1 cellular context compared by ENCODE assay signal in the genomic region with DNA sequence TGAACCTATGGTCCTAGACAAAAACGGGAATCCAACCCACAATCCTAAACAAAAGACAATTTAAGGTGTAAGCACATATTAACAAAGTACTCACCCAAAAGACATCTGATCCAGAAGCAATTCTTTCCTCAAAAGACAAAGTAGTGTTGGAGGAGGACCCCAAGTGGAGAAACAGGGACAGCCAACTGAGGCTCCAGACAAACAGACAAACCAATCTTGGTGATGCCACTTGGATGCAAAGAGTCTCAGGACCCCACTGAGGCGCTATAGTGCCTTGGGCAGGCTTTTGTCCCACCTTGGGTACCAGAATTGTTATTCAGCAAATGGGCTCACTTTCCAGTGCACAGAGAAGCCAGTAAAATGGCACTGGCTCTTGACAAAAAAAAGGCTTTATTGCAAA.
TF ChIP-seq lines count a peak whose summit lies in the region.

No MANE protein-coding gene starts in this region.

TF ChIP-seq in WTC11, 78 proteins besides CTCF, POLR2A, EP300 and RAD21:
- TF ChIP-seq JAZF1 (CRISPR knock-in tag; IDR thresholded peaks at IDR 0.05), result no peak
- no peak for TF ChIP-seq TEAD4 (CRISPR knock-in tag; IDR thresholded peaks at IDR 0.05)
- TF ChIP-seq ELF4 (CRISPR knock-in tag; IDR thresholded peaks at IDR 0.05; ENCODE audit: low read depth), result no peak
- TF ChIP-seq ZNF263 (CRISPR knock-in tag; IDR thresholded peaks at IDR 0.05; ENCODE audit: low read depth), result no peak
- no peak for TF ChIP-seq MYBL2 (CRISPR knock-in tag; IDR thresholded peaks at IDR 0.05)
- TF ChIP-seq ZSCAN18 (CRISPR knock-in tag; IDR thresholded peaks at IDR 0.05), result no peak
- no peak for TF ChIP-seq ARID4B (CRISPR knock-in tag; IDR thresholded peaks at IDR 0.05; ENCODE audit: borderline replicate concordance)
- no peak for TF ChIP-seq TCF7 (CRISPR knock-in tag; IDR thresholded peaks at IDR 0.05; ENCODE audit: low read depth)
- no peak for TF ChIP-seq RORB (CRISPR knock-in tag; IDR thresholded peaks at IDR 0.05)
- TF ChIP-seq, protein P1, sequence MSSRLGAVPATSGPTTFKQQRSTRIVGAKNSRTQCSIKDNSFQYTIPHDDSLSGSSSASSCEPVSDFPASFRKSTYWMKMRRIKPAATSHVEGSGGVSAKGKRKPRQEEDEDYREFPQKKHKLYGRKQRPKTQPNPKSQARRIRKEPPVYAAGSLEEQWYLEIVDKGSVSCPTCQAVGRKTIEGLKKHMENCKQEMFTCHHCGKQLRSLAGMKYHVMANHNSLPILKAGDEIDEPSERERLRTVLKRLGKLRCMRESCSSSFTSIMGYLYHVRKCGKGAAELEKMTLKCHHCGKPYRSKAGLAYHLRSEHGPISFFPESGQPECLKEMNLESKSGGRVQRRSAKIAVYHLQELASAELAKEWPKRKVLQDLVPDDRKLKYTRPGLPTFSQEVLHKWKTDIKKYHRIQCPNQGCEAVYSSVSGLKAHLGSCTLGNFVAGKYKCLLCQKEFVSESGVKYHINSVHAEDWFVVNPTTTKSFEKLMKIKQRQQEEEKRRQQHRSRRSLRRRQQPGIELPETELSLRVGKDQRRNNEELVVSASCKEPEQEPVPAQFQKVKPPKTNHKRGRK (CRISPR knock-in tag; IDR thresholded peaks at IDR 0.05; ENCODE audit: borderline replicate concordance), result no peak
- TF ChIP-seq MXD4 (CRISPR knock-in tag; IDR thresholded peaks at IDR 0.05; ENCODE audit: borderline replicate concordance), result no peak
- TF ChIP-seq CDX4 (CRISPR knock-in tag; IDR thresholded peaks at IDR 0.05; ENCODE audit: borderline replicate concordance), result no peak
- no peak for TF ChIP-seq PRRX2 (CRISPR knock-in tag; IDR thresholded peaks at IDR 0.05)
- TF ChIP-seq ZNF532 (CRISPR knock-in tag; IDR thresholded peaks at IDR 0.05; ENCODE audit: borderline replicate concordance), result no peak
